Comparison of ENCODE assay signal across 23 cellular contexts in genomic region chr2:49772299-49772970, GRCh38.
"Had no signal": no experiment of that assay in that cellular context is flagged by ENCODE, and none has a peak within 500 bp of the region (broad histone marks: within the 10 kb centered on the region; RNA-seq: fewer than 3 reads in every experiment).

No MANE protein-coding gene starts in this region.

- DNase-seq: IMR-90, Karpas-422, KG1, MG63, NCI-H1092, NCI-H1105 treated with DMSO at 0.1 percent for 48 hours, NCI-H1417 treated with DMSO at 0.1 percent for 48 hours, NCI-H146, NCI-H1694 treated with DMSO at 0.1 percent for 48 hours, NCI-H1930, NCI-H2081, NCI-H2107, NCI-H226, NCI-H446, NCI-H510A, NCI-H524 treated with DMSO at 0.1 percent for 48 hours, NCI-H69, NCI-H774, Right ventricle myocardium superior, RPMI8226, SIG-M5 had no signal

- H3K4me3 ChIP-seq: MG63, SJSA1, SK-N-MC had no signal

- H3K9me3 ChIP-seq: MG63, SJSA1 had no signal

- H3K4me1 ChIP-seq: SJSA1 had no signal

- H3K27me3 ChIP-seq: MG63, SJSA1 had no signal

- H3K36me3 ChIP-seq: MG63, SJSA1 had no signal

- H3K27ac ChIP-seq: SJSA1, SK-N-MC had no signal
